ENCODE assay signal across 9 cellular contexts in the genomic region with DNA sequence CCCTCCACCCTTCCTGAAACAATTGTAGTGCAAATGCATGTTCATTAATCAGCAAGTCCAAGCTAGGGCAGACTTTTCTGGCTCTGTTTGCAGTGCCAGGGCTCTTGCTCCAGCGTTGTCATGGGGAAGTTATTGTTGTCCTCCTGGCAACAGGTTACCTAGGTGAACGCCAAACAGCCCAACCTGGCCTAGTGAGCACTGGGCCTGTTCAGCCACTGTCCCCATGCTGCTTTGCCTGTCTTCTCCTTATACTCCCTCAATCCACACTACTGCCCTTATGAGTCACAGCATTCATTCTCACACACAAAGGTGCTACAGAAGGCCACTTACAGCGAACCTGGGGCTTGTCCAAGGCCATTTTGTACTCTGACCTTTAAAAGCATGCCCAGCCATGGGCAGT. TPM values are rescaled to one million over a fixed set of nuclear protein-coding genes. Genes with fewer than 3 reads are reported as not detected.
DNase-seq lines count a peak whose midpoint lies in the region; ATAC-seq and TF ChIP-seq lines count a peak whose summit lies in the region.
"Had no signal": no experiment of that assay in that cellular context is flagged by ENCODE, and none has a peak within 500 bp of the region (broad histone marks: within the 10 kb centered on the region; RNA-seq: fewer than 3 reads in every experiment).

No MANE protein-coding gene starts in this region.

- peak overlapping the region; percentile 52 for H3K27ac ChIP-seq in VCaP
- H3K27ac ChIP-seq in right atrium auricular region = peak overlapping the region in 1 of 2 donors; percentile 72
- no peak overlapping the region for H3K27ac ChIP-seq in CD8-positive, alpha-beta T cell (ENCODE audit: low read depth, low read length)

- no peaks in the 10 kb centered on the region for H3K36me3 Mint-ChIP-seq in CD8-positive, alpha-beta T cell

- CTCF ChIA-PET in CD8-positive, alpha-beta T cell (lab: Charles Lee) = interaction anchor here (14.9 kb wide), 1 partner anchor 18 kb away, joined by 266 read pairs; no protein-coding TSS in a partner anchor

- no peak overlapping the region for H3K27ac Mint-ChIP-seq in CD8-positive, alpha-beta T cell

- H3K4me1 Mint-ChIP-seq in CD8-positive, alpha-beta T cell (ENCODE audit: low read depth) = peaks cover 18% of the 10 kb centered on the region

- H3K4me3 ChIP-seq in right atrium auricular region = no peak overlapping the region
- no peak overlapping the region for H3K4me3 ChIP-seq in CD8-positive, alpha-beta T cell (ENCODE audit: low read depth, low read length)

- ATAC-seq in sciatic nerve = peak; percentile 54
- no peak for ATAC-seq in HG02642 (IDR thresholded peaks at IDR 0.05; ENCODE audit: poor library complexity, unreplicated experiment)
- ATAC-seq in CD8-positive, alpha-beta T cell = no peak
- ATAC-seq in GM21737 (IDR thresholded peaks at IDR 0.05; ENCODE audit: unreplicated experiment) = no peak

- H3K9me3 Mint-ChIP-seq in CD8-positive, alpha-beta T cell = no peaks in the 10 kb centered on the region

- no peaks in the 10 kb centered on the region for H3K9me3 ChIP-seq in right atrium auricular region
- no peaks in the 10 kb centered on the region for H3K9me3 ChIP-seq in CD8-positive, alpha-beta T cell (ENCODE audit: low read length)

- in situ Hi-C loops in KBM-7 (cut with MboI; ENCODE audit: low pct_unique_long_range_greater_than_20kb, low sequenced_read_pairs) = no loop called here

- DNase-seq in KBM-7 (peak; percentile 3), right atrium auricular region (ENCODE audit: low spot score) (peak; percentile 60), sciatic nerve (ENCODE audit: low spot score) (no peak)
- no peak for DNase-seq in activated effector memory CD4-positive, alpha-beta T cell treated with Interleukin-2 at 50 U/mL for 16 hours
- no peak for DNase-seq in CD8-positive, alpha-beta T cell
- DNase-seq: stimulated activated CD4-positive, alpha-beta T cell treated with anti-CD3 and anti-CD28 coated beads, Interleukin-1b, Interleukin-23, amount 100 ng/mL, for 48 hours had no signal

- H3K4me3 Mint-ChIP-seq in CD8-positive, alpha-beta T cell = no peak overlapping the region

- intact Hi-C loops in sciatic nerve (cut with DNase I) = no loop called here
- intact Hi-C loops in CD8-positive, alpha-beta T cell (cut with DNase I, micrococcal nuclease) = loop anchor here in 1 of 2 experiments (10.0 kb wide), 1 partner anchor 870 kb away; no protein-coding TSS in a partner anchor

- POLR2A ChIA-PET in CD8-positive, alpha-beta T cell (lab: Charles Lee) = interaction anchor here (0.6 to 1.5 kb wide), 2 partner anchors 15 to 808 kb away, joined by 3 to 4 read pairs; no protein-coding TSS in a partner anchor

- TF ChIP-seq CTCF in VCaP (conservative IDR thresholded peaks at IDR 0.05) = no peak
- TF ChIP-seq CTCF in right atrium auricular region (IDR thresholded peaks at IDR 0.05) = no peak
- TF ChIP-seq CTCF in CD8-positive, alpha-beta T cell (IDR thresholded peaks at IDR 0.05) = no peak

- no peaks in the 10 kb centered on the region for H3K27me3 ChIP-seq in right atrium auricular region
- no peaks in the 10 kb centered on the region for H3K27me3 ChIP-seq in CD8-positive, alpha-beta T cell (ENCODE audit: insufficient read depth, low read length)

- H3K36me3 ChIP-seq in right atrium auricular region = no peaks in the 10 kb centered on the region
- H3K36me3 ChIP-seq in CD8-positive, alpha-beta T cell (ENCODE audit: insufficient read depth, low read length) = no peaks in the 10 kb centered on the region

- H3K27me3 Mint-ChIP-seq in CD8-positive, alpha-beta T cell (ENCODE audit: low read depth) = no peaks in the 10 kb centered on the region

- H3K4me1 ChIP-seq in right atrium auricular region = peaks cover 0 to 21% of the 10 kb centered on the region in 2 donors
- H3K4me1 ChIP-seq in CD8-positive, alpha-beta T cell (ENCODE audit: insufficient read depth, low read length) = peaks cover 8% of the 10 kb centered on the region

RNA-seq across cellular contexts. Expression of a gene that starts 34.6 kb away (rescaled TPM):
- total RNA-seq in right atrium auricular region = 1 to 10 TPM; 2.5 to 5.4 TPM
- 20.8 TPM for total RNA-seq in sciatic nerve
- 1 to 10 TPM; 3.3 to 5.6 TPM for total RNA-seq in CD8-positive, alpha-beta T cell

Comparison
In these comparisons a context has a peak if more than half of its experiments do, and no peak if none do; other contexts are left out.
1. DNase-seq: peak in KBM-7 (single experiment) and right atrium auricular region (single experiment); none in sciatic nerve (single experiment), activated effector memory CD4-positive, alpha-beta T cell treated with Interleukin-2 at 50 U/mL for 16 hours (single experiment) and CD8-positive, alpha-beta T cell (0 of 7).